ENCODE assay signal across 13 cellular contexts in the genomic region with DNA sequence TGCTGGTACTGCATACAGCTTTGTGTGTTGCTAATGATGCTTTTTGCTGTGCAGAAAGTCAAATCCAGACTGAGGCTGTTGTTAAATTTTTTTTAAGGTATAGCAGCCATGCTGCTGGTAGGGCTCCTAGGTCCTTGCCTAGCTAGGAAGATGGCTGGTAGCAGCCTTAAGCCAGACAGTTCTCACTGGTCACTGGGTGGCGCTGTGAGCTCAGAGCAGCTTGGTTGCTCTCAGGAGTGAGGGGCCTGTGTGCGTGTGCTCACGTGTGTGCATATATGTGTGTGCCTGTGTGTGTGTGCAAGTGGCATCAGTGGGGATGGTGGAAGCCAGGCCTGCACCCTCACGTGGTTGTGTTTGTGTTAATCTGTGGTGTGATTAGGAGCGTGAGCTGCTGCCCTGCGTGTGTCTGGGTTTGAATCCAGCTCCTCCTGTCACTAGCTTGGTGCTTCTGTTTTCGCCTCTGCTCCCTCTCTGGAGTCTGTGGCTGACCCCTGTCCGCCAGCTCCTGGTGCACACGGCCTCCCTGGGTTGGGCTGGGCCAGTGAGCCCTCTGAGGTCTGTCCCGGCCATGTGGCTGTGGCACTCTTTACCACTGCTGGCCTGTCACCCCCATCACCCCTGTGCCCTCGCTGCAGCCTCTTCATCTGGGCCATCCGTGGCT. TPM values are rescaled to one million over a fixed set of nuclear protein-coding genes. Genes with fewer than 3 reads are reported as not detected.
DNase-seq lines count a peak whose midpoint lies in the region; ATAC-seq and TF ChIP-seq lines count a peak whose summit lies in the region.
"Had no signal": no experiment of that assay in that cellular context is flagged by ENCODE, and none has a peak within 500 bp of the region (broad histone marks: within the 10 kb centered on the region; RNA-seq: fewer than 3 reads in every experiment).

No MANE protein-coding gene starts in this region.

- H3K27ac Mint-ChIP-seq in activated naive CD4-positive, alpha-beta T cell treated with anti-CD3 and anti-CD28 coated beads for 36 hours = no peak overlapping the region
- no peak overlapping the region for H3K27ac Mint-ChIP-seq in natural killer cell
- H3K27ac Mint-ChIP-seq: CD4-positive, CD25-positive, alpha-beta regulatory T cell had no signal

- TF ChIP-seq CTCF in brain microvascular endothelial cell (IDR thresholded peaks at IDR 0.05; ENCODE audit: low read depth, low read length, missing control alignments) = peak; percentile 51
- no peak for TF ChIP-seq CTCF in natural killer cell (IDR thresholded peaks at IDR 0.05)

- H3K27me3 Mint-ChIP-seq in activated naive CD4-positive, alpha-beta T cell treated with anti-CD3 and anti-CD28 coated beads for 36 hours (ENCODE audit: low read depth) = peaks cover 2% of the 10 kb centered on the region
- H3K27me3 Mint-ChIP-seq in natural killer cell (ENCODE audit: low read depth in 2 of 2) = peaks cover 12 to 14% of the 10 kb centered on the region in 2 donors

- CTCF ChIA-PET in activated naive CD4-positive, alpha-beta T cell treated with anti-CD3 and anti-CD28 coated beads for 36 hours (lab: Charles Lee) = no interaction called here

- no peak for ATAC-seq in HG03095 (IDR thresholded peaks at IDR 0.05; ENCODE audit: unreplicated experiment)
- no peak for ATAC-seq in natural killer cell
- ATAC-seq in GM18502 (IDR thresholded peaks at IDR 0.05; ENCODE audit: poor library complexity, unreplicated experiment) = no peak
- ATAC-seq: esophagus mucosa had no signal

- H3K36me3 Mint-ChIP-seq in activated naive CD4-positive, alpha-beta T cell treated with anti-CD3 and anti-CD28 coated beads for 36 hours (ENCODE audit: low read depth) = no peaks in the 10 kb centered on the region
- no peaks in the 10 kb centered on the region for H3K36me3 Mint-ChIP-seq in natural killer cell
- H3K36me3 Mint-ChIP-seq: CD4-positive, CD25-positive, alpha-beta regulatory T cell had no signal

- intact Hi-C loops in activated naive CD4-positive, alpha-beta T cell treated with anti-CD3 and anti-CD28 coated beads for 36 hours (cut with micrococcal nuclease) = no loop called here
- intact Hi-C loops in natural killer cell (cut with micrococcal nuclease) = no loop called here

- in situ Hi-C loops in brain microvascular endothelial cell (cut with HindIII; ENCODE audit: low pct_ligation_motif_present, low sequenced_read_pairs) = no loop called here

- no peak overlapping the region for H3K4me3 Mint-ChIP-seq in activated naive CD4-positive, alpha-beta T cell treated with anti-CD3 and anti-CD28 coated beads for 36 hours
- H3K4me3 Mint-ChIP-seq in natural killer cell = no peak overlapping the region
- H3K4me3 Mint-ChIP-seq: CD4-positive, CD25-positive, alpha-beta regulatory T cell had no signal

- H3K27ac ChIP-seq in brain microvascular endothelial cell = no peak overlapping the region

- no peak overlapping the region for H3K4me3 ChIP-seq in brain microvascular endothelial cell (ENCODE audit: low read depth, low read length)

- H3K4me1 Mint-ChIP-seq in activated naive CD4-positive, alpha-beta T cell treated with anti-CD3 and anti-CD28 coated beads for 36 hours (ENCODE audit: low read depth) = no peaks in the 10 kb centered on the region
- no peaks in the 10 kb centered on the region for H3K4me1 Mint-ChIP-seq in natural killer cell
- H3K4me1 Mint-ChIP-seq: CD4-positive, CD25-positive, alpha-beta regulatory T cell had no signal

- DNase-seq in activated naive CD4-positive, alpha-beta T cell treated with anti-CD3 and anti-CD28 coated beads for 36 hours = peak; percentile 15
- DNase-seq in activated naive CD4-positive, alpha-beta T cell treated with Interleukin-2 at 50 U/mL for 16 hours = no peak
- peak; percentile 7 for DNase-seq in HT-29 (ENCODE audit: low spot score)
- no peak for DNase-seq in brain microvascular endothelial cell
- peak; percentile 32 for DNase-seq in stimulated activated CD8-positive, alpha-beta memory T cell treated with anti-CD3 and anti-CD28 coated beads, Interleukin-4, amount 100 ng/mL, for 48 hours
- no peak for DNase-seq in natural killer cell
- DNase-seq: activated effector memory CD4-positive, alpha-beta T cell treated with anti-CD3 and anti-CD28 coated beads, Interleukin-2, amount 50 U/mL, for 16 hours; CD4-positive, CD25-positive, alpha-beta regulatory T cell; NCI-H446 had no signal

- H3K9me3 Mint-ChIP-seq in activated naive CD4-positive, alpha-beta T cell treated with anti-CD3 and anti-CD28 coated beads for 36 hours = peaks cover 7% of the 10 kb centered on the region
- no peaks in the 10 kb centered on the region for H3K9me3 Mint-ChIP-seq in natural killer cell

- no peaks in the 10 kb centered on the region for H3K27me3 ChIP-seq in brain microvascular endothelial cell (replicated peaks)

- H3K36me3 ChIP-seq in brain microvascular endothelial cell (replicated peaks) = no peaks in the 10 kb centered on the region

RNA-seq across cellular contexts. Expression of a gene that starts 46.1 kb away (rescaled TPM):
- total RNA-seq in activated naive CD4-positive, alpha-beta T cell treated with anti-CD3 and anti-CD28 coated beads for 36 hours = under 1 TPM; 0.07 to 0.15 TPM
- total RNA-seq in HT-29 (2014; rRNA removed; shearing (Covaris generic)) = not detected in 2 replicates
- 1 to 10 TPM; 1.2 to 2.5 (median 1.4) TPM for total RNA-seq in natural killer cell
- total RNA-seq: CD4-positive, CD25-positive, alpha-beta regulatory T cell; MCF 10A had no signal

Comparison
In these comparisons a context has a peak if more than half of its experiments do, and no peak if none do; other contexts are left out.
1. DNase-seq: peak in activated naive CD4-positive, alpha-beta T cell treated with anti-CD3 and anti-CD28 coated beads for 36 hours (single experiment), HT-29 (single experiment) and stimulated activated CD8-positive, alpha-beta memory T cell treated with anti-CD3 and anti-CD28 coated beads, Interleukin-4, amount 100 ng/mL, for 48 hours (single experiment); none in activated naive CD4-positive, alpha-beta T cell treated with Interleukin-2 at 50 U/mL for 16 hours (single experiment), brain microvascular endothelial cell (single experiment) and natural killer cell (single experiment).